In the genomic region with DNA sequence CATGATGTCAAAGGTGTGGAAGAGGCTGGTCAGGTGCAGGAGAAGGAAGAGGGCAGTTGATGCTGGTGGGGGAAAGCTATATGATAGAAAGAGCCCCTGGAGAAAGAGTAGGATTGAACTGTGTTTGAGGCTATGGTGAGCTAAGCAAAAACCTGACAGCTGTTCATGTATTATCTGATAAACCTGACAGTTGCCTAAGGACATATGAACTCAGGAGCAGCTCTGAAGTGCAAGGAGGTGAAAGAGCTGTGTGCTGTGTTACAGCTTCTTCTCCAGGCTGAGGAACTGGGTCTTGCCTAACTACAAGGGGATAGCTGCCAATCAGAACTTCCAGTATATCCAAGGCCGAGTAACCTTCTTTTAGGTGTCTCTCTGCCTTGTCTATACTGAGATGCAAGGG, we compare ENCODE assay signal across 25 cellular contexts.
"Had no signal": no experiment of that assay in that cellular context is flagged by ENCODE, and none has a peak within 500 bp of the region (broad histone marks: within the 10 kb centered on the region; RNA-seq: fewer than 3 reads in every experiment).

No MANE protein-coding gene starts in this region.

- H3K9me3 Mint-ChIP-seq: central memory CD8-positive, alpha-beta T cell; dendritic cell treated with granulocyte-macrophage colony-stimulating factor and Interleukin-4, amounts not matched to agents 40 ng/mL and 50 ng/mL, for 4 days; memory B cell had no signal

- H3K27ac Mint-ChIP-seq: activated naive CD8-positive, alpha-beta T cell; dendritic cell treated with granulocyte-macrophage colony-stimulating factor and Interleukin-4, amounts not matched to agents 40 ng/mL and 50 ng/mL, for 4 days; endodermal cell; immature natural killer cell; memory B cell; natural killer cell treated with Interleukin-12 subunit alpha and Interleukin-12 subunit beta and Interleukin-15 and Interleukin-18, amount 100 ng/mL, for 72 hours had no signal

- FAIRE-seq: bronchial epithelial cell, TTC549 had no signal

- H3K27me3 Mint-ChIP-seq: central memory CD8-positive, alpha-beta T cell; dendritic cell treated with granulocyte-macrophage colony-stimulating factor and Interleukin-4, amounts not matched to agents 40 ng/mL and 50 ng/mL, for 4 days; natural killer cell treated with Interleukin-12 subunit alpha and Interleukin-12 subunit beta and Interleukin-15 and Interleukin-18, amount 100 ng/mL, for 72 hours had no signal

- H3K27ac ChIP-seq: esophagus muscularis mucosa, foreskin keratinocyte, heart left ventricle, spleen, suprapubic skin, tibial artery, VCaP had no signal

- H3K4me1 Mint-ChIP-seq: central memory CD8-positive, alpha-beta T cell; immature natural killer cell; memory B cell had no signal

- ATAC-seq: foreskin keratinocyte; heart left ventricle; natural killer cell treated with Interleukin-12 subunit alpha and Interleukin-12 subunit beta and Interleukin-15 and Interleukin-18, amount 100 ng/mL, for 72 hours; right cardiac atrium had no signal

- H3K4me3 ChIP-seq: esophagus muscularis mucosa, heart left ventricle, spleen, suprapubic skin, tibial artery had no signal

- H3K9me3 ChIP-seq: esophagus muscularis mucosa, heart left ventricle, spleen, suprapubic skin, tibial artery had no signal

- H3K4me3 Mint-ChIP-seq: activated naive CD8-positive, alpha-beta T cell; central memory CD8-positive, alpha-beta T cell; dendritic cell treated with granulocyte-macrophage colony-stimulating factor and Interleukin-4, amounts not matched to agents 40 ng/mL and 50 ng/mL, for 4 days; endodermal cell; immature natural killer cell; memory B cell; natural killer cell treated with Interleukin-12 subunit alpha and Interleukin-12 subunit beta and Interleukin-15 and Interleukin-18, amount 100 ng/mL, for 72 hours had no signal

- H3K36me3 ChIP-seq: esophagus muscularis mucosa, heart left ventricle, spleen, suprapubic skin, tibial artery had no signal

- H3K36me3 Mint-ChIP-seq: activated naive CD8-positive, alpha-beta T cell; immature natural killer cell; memory B cell; natural killer cell treated with Interleukin-12 subunit alpha and Interleukin-12 subunit beta and Interleukin-15 and Interleukin-18, amount 100 ng/mL, for 72 hours had no signal

- H3K27me3 ChIP-seq: esophagus muscularis mucosa, foreskin keratinocyte, heart left ventricle, spleen, suprapubic skin, tibial artery had no signal

- H3K4me1 ChIP-seq: esophagus muscularis mucosa, heart left ventricle, spleen, tibial artery had no signal

- DNase-seq: activated CD4-positive, alpha-beta T cell treated with anti-CD3 and anti-CD28 coated beads for 4 hours; activated CD4-positive, alpha-beta T cell treated with anti-CD3 and anti-CD28 coated beads, Interleukin-2, amount 50 U/mL, for 48 hours; activated CD8-positive, alpha-beta memory T cell treated with anti-CD3 and anti-CD28 coated beads for 24 hours; activated effector memory CD4-positive, alpha-beta T cell treated with Interleukin-2 at 50 U/mL for 16 hours; activated naive CD4-positive, alpha-beta T cell treated with Interleukin-2 at 50 U/mL for 16 hours; anterior cingulate cortex; endodermal cell; foreskin keratinocyte; heart left ventricle; hypothalamus; immature natural killer cell; right cardiac atrium; spleen; stimulated activated naive CD4-positive, alpha-beta T cell; tibial artery had no signal
